Comparison of ENCODE assay signal across 1 cellular context in genomic region chr12:46983393-46983793, GRCh38.
TF ChIP-seq lines count a peak whose summit lies in the region.

No MANE protein-coding gene starts in this region.

TF ChIP-seq in IMR-90, 13 proteins besides CTCF, POLR2A, EP300 and RAD21:
- TF ChIP-seq CEBPB (IDR thresholded peaks at IDR 0.05; ENCODE audit: low read depth, low read length), result no peak
- no peak for TF ChIP-seq SMC3 (IDR thresholded peaks at IDR 0.05; ENCODE audit: low read depth, low read length)
- no peak for TF ChIP-seq MXI1 (IDR thresholded peaks at IDR 0.05; ENCODE audit: borderline replicate concordance, low read depth, low read length)
- TF ChIP-seq MAFK (IDR thresholded peaks at IDR 0.05; ENCODE audit: low read depth, low read length), result no peak
- TF ChIP-seq FOS (IDR thresholded peaks at IDR 0.05; ENCODE audit: low read depth, low read length), result no peak
- TF ChIP-seq MAZ (IDR thresholded peaks at IDR 0.05; ENCODE audit: borderline replicate concordance, low read depth, low read length), result no peak
- no peak for TF ChIP-seq NFE2L2 (IDR thresholded peaks at IDR 0.05; ENCODE audit: low read depth, low read length)
- TF ChIP-seq USF2 (IDR thresholded peaks at IDR 0.05; ENCODE audit: low read depth, low read length), result no peak
- no peak for TF ChIP-seq ELK1 (IDR thresholded peaks at IDR 0.05; ENCODE audit: borderline replicate concordance, low read depth, low read length)
- no peak for TF ChIP-seq BHLHE40 (IDR thresholded peaks at IDR 0.05; ENCODE audit: low read depth, low read length)
- no peak for TF ChIP-seq RCOR1 (IDR thresholded peaks at IDR 0.05; ENCODE audit: insufficient replicate concordance, low read length)
- no peak for TF ChIP-seq RFX5 (IDR thresholded peaks at IDR 0.05; ENCODE audit: low read depth, low read length)
- no peak for TF ChIP-seq CHD1 (IDR thresholded peaks at IDR 0.05; ENCODE audit: low read depth, low read length)
